In genomic region chr2:2719781-2720180, GRCh38 we compare ENCODE assay signal across 24 cellular contexts.
DNase-seq lines count a peak whose midpoint lies in the region; ATAC-seq and TF ChIP-seq lines count a peak whose summit lies in the region.
"Had no signal": no experiment of that assay in that cellular context is flagged by ENCODE, and none has a peak within 500 bp of the region (broad histone marks: within the 10 kb centered on the region; RNA-seq: fewer than 3 reads in every experiment).

No MANE protein-coding gene starts in this region.

- H3K4me1 Mint-ChIP-seq in stimulated activated naive B cell treated with anti-CD40 and anti-IgM and Interleukin-4, amounts not matched to agents 10 μg/mL and 1 μg/mL and 100 μg/mL, for 72 hours, result no peaks in the 10 kb centered on the region
- no peaks in the 10 kb centered on the region for H3K4me1 Mint-ChIP-seq in effector memory CD8-positive, alpha-beta T cell (ENCODE audit: low read depth in 2 of 2)
- H3K4me1 Mint-ChIP-seq: CD4-positive, alpha-beta memory T cell; GM23338 had no signal

- no peaks in the 10 kb centered on the region for H3K9me3 Mint-ChIP-seq in stimulated activated naive B cell treated with anti-CD40 and anti-IgM and Interleukin-4, amounts not matched to agents 10 μg/mL and 1 μg/mL and 100 μg/mL, for 72 hours
- H3K9me3 Mint-ChIP-seq in effector memory CD8-positive, alpha-beta T cell, result peaks cover 2 to 7% of the 10 kb centered on the region in 2 donors
- H3K9me3 Mint-ChIP-seq: GM23338 had no signal

- H2AFZ ChIP-seq in osteoblast (ENCODE audit: low read length), result no peak overlapping the region
- H2AFZ ChIP-seq: GM23338 had no signal

- H3K36me3 ChIP-seq in osteoblast (ENCODE audit: insufficient read depth, low read length) (no peaks in the 10 kb centered on the region), brain microvascular endothelial cell (replicated peaks) (no peaks in the 10 kb centered on the region)
- H3K36me3 ChIP-seq: BE2C; BLaER1 treated with 17β-estradiol and CSF1 and Interleukin-3, amounts not matched to agents 10 nM and 100 nM; HAP-1 had no signal

- no peak for TF ChIP-seq CTCF in osteoblast (IDR thresholded peaks at IDR 0.05; ENCODE audit: extremely low read depth, low read depth, low read length)
- no peak for TF ChIP-seq CTCF in brain microvascular endothelial cell (IDR thresholded peaks at IDR 0.05; ENCODE audit: low read depth, low read length, missing control alignments)

- H3K27me3 ChIP-seq in osteoblast (ENCODE audit: insufficient read depth, low read length) (no peaks in the 10 kb centered on the region), brain microvascular endothelial cell (replicated peaks) (no peaks in the 10 kb centered on the region)
- H3K27me3 ChIP-seq: BE2C; BLaER1 treated with 17β-estradiol and CSF1 and Interleukin-3, amounts not matched to agents 10 nM and 100 nM had no signal

- H4K20me1 ChIP-seq in osteoblast (ENCODE audit: insufficient read depth, low read length), result no peaks in the 10 kb centered on the region

- no peak overlapping the region for H3K4me3 Mint-ChIP-seq in stimulated activated naive B cell treated with anti-CD40 and anti-IgM and Interleukin-4, amounts not matched to agents 10 μg/mL and 1 μg/mL and 100 μg/mL, for 72 hours
- H3K4me3 Mint-ChIP-seq in effector memory CD8-positive, alpha-beta T cell, result no peak overlapping the region
- H3K4me3 Mint-ChIP-seq: CD4-positive, alpha-beta memory T cell; GM23338; HFFc6 had no signal

- no peak overlapping the region for H3K27ac ChIP-seq in osteoblast (ENCODE audit: low read depth, low read length)
- no peak overlapping the region for H3K27ac ChIP-seq in brain microvascular endothelial cell
- H3K27ac ChIP-seq: A549; BLaER1 treated with 17β-estradiol and CSF1 and Interleukin-3, amounts not matched to agents 10 nM and 100 nM had no signal

- in situ Hi-C loops in brain microvascular endothelial cell (cut with HindIII; ENCODE audit: low pct_ligation_motif_present, low sequenced_read_pairs), result no loop called here

- no peaks in the 10 kb centered on the region for H3K36me3 Mint-ChIP-seq in stimulated activated naive B cell treated with anti-CD40 and anti-IgM and Interleukin-4, amounts not matched to agents 10 μg/mL and 1 μg/mL and 100 μg/mL, for 72 hours
- H3K36me3 Mint-ChIP-seq in effector memory CD8-positive, alpha-beta T cell (ENCODE audit: insufficient read depth), result no peaks in the 10 kb centered on the region
- H3K36me3 Mint-ChIP-seq: CD14-positive monocyte; CD4-positive, alpha-beta memory T cell had no signal

- H3K27ac Mint-ChIP-seq in stimulated activated naive B cell treated with anti-CD40 and anti-IgM and Interleukin-4, amounts not matched to agents 10 μg/mL and 1 μg/mL and 100 μg/mL, for 72 hours, result no peak overlapping the region
- H3K27ac Mint-ChIP-seq in effector memory CD8-positive, alpha-beta T cell, result no peak overlapping the region
- H3K27ac Mint-ChIP-seq: CD4-positive, alpha-beta memory T cell; GM23338; HFFc6 had no signal

- no peak overlapping the region for H3K4me2 ChIP-seq in osteoblast (ENCODE audit: insufficient read depth, low read length)
- H3K4me2 ChIP-seq: A549; BLaER1 treated with 17β-estradiol and CSF1 and Interleukin-3, amounts not matched to agents 10 nM and 100 nM; GM23338 had no signal

- intact Hi-C loops in head of caudate nucleus (cut with DNase I), result no loop called here

- no peak for ATAC-seq in stimulated activated naive B cell treated with anti-CD40 and anti-IgM and Interleukin-4, amounts not matched to agents 10 μg/mL and 1 μg/mL and 100 μg/mL, for 72 hours (replicated peaks)
- ATAC-seq in effector memory CD8-positive, alpha-beta T cell (replicated peaks), result no peak
- ATAC-seq: A549, GM23338 had no signal

- H3K4me1 ChIP-seq in osteoblast (ENCODE audit: insufficient read depth, low read length), result no peaks in the 10 kb centered on the region
- H3K4me1 ChIP-seq: A549; BE2C; BLaER1 treated with 17β-estradiol and CSF1 and Interleukin-3, amounts not matched to agents 10 nM and 100 nM; HAP-1 had no signal

- no peaks in the 10 kb centered on the region for H3K79me2 ChIP-seq in osteoblast (ENCODE audit: insufficient read depth, low read length)

- DNase-seq in NCI-H748 (lab: John Stamatoyannopoulos, UW; ENCODE audit: unreplicated experiment) (peak; percentile 24), NCI-H748 treated with DMSO at 0.1 percent for 48 hours (lab: John Stamatoyannopoulos, UW) (no peak), NCI-H774 (lab: John Stamatoyannopoulos, UW) (peak; percentile 16), head of caudate nucleus (peak in 31 of 42 donors; percentile 23 to 78 (median 53)), osteoblast (ENCODE audit: insufficient read length, low spot score, missing footprints) (peak; percentile 30), brain microvascular endothelial cell (no peak)
- no peak for DNase-seq in stimulated activated naive B cell treated with anti-CD40 and anti-IgM and Interleukin-4, amounts not matched to agents 10 μg/mL and 1 μg/mL and 100 μg/mL, for 72 hours
- no peak for DNase-seq in effector memory CD8-positive, alpha-beta T cell
- DNase-seq: 8988T; ACHN; AML-193; BE2C; Calu3; CD4-positive, alpha-beta memory T cell; COR-L47; DMS53; DMS79 treated with DMSO at 0.1 percent for 48 hours; GF-D8; HFFc6 had no signal

- H3K27me3 Mint-ChIP-seq in stimulated activated naive B cell treated with anti-CD40 and anti-IgM and Interleukin-4, amounts not matched to agents 10 μg/mL and 1 μg/mL and 100 μg/mL, for 72 hours, result peaks cover 5 to 6% of the 10 kb centered on the region in 2 donors
- H3K27me3 Mint-ChIP-seq in effector memory CD8-positive, alpha-beta T cell, result peaks cover 0 to 5% of the 10 kb centered on the region in 2 donors
- H3K27me3 Mint-ChIP-seq: CD4-positive, alpha-beta memory T cell had no signal

- no peaks in the 10 kb centered on the region for H3K9me3 ChIP-seq in osteoblast (ENCODE audit: low read depth, low read length)
- H3K9me3 ChIP-seq: A549; BE2C; BLaER1 treated with 17β-estradiol and CSF1 and Interleukin-3, amounts not matched to agents 10 nM and 100 nM; HAP-1 had no signal

- H3K4me3 ChIP-seq in osteoblast (ENCODE audit: insufficient read depth, low read length) (no peak overlapping the region), brain microvascular endothelial cell (ENCODE audit: low read depth, low read length) (no peak overlapping the region)
- H3K4me3 ChIP-seq: A549; BLaER1 treated with 17β-estradiol and CSF1 and Interleukin-3, amounts not matched to agents 10 nM and 100 nM; GM23338; HAP-1 had no signal

Comparison
In these comparisons a context has a peak if more than half of its experiments do, and no peak if none do; other contexts are left out.
1. DNase-seq: peak in NCI-H748 (single experiment), NCI-H774 (single experiment), head of caudate nucleus (31 of 42) and osteoblast (single experiment); none in NCI-H748 treated with DMSO at 0.1 percent for 48 hours (single experiment), stimulated activated naive B cell treated with anti-CD40 and anti-IgM and Interleukin-4, amounts not matched to agents 10 μg/mL and 1 μg/mL and 100 μg/mL, for 72 hours (single experiment), effector memory CD8-positive, alpha-beta T cell (0 of 3) and brain microvascular endothelial cell (single experiment).